Comparison of ENCODE assay signal across 1 cellular context in genomic region chr4:87006531-87007344, GRCh38.
TF ChIP-seq lines count a peak whose summit lies in the region.

No MANE protein-coding gene starts in this region.

TF ChIP-seq in K562, 482 proteins besides CTCF, POLR2A, EP300 and RAD21 (continued from another document and continues in another):
- TF ChIP-seq ZNF175 (CRISPR knock-in tag; IDR thresholded peaks at IDR 0.05; ENCODE audit: low read depth) (peak; percentile 63; the same call in 1 of the 2 replicates), ZNF12 (CRISPR knock-in tag; IDR thresholded peaks at IDR 0.05) (no peak), POLR2H (tag; IDR thresholded peaks at IDR 0.05; ENCODE audit: low read depth) (peak; percentile 98), ZHX1 (conservative IDR thresholded peaks at IDR 0.05; ENCODE audit: low read length) (no peak), CREBBP (IDR thresholded peaks at IDR 0.05; ENCODE audit: low read depth, low read length) (no peak), RNF219 (CRISPR knock-in tag; IDR thresholded peaks at IDR 0.05) (no peak), NFATC3 (IDR thresholded peaks at IDR 0.05) (no peak), CHD1 (IDR thresholded peaks at IDR 0.05; ENCODE audit: low read length) (peak; percentile 36), GATAD2A (IDR thresholded peaks at IDR 0.05) (0 out of 2 replicates have a peak, but pooled peaks have one; percentile 24), ZNF23 (CRISPR knock-in tag; IDR thresholded peaks at IDR 0.05) (no peak), ZNF764 (CRISPR knock-in tag; IDR thresholded peaks at IDR 0.05; ENCODE audit: low read depth) (no peak), SP1 (CRISPR knock-in tag; IDR thresholded peaks at IDR 0.05) (peak; percentile 84), ZNF436 (CRISPR knock-in tag; IDR thresholded peaks at IDR 0.05) (0 out of 2 replicates have a peak, but pooled peaks have one; percentile 29), SFPQ (IDR thresholded peaks at IDR 0.05; ENCODE audit: low read depth, low read length) (no peak), CREB3 (tag; conservative IDR thresholded peaks at IDR 0.05; ENCODE audit: low read depth) (no peak), ZNF224 (CRISPR knock-in tag; IDR thresholded peaks at IDR 0.05) (no peak), ZBTB26 (CRISPR knock-in tag; IDR thresholded peaks at IDR 0.05) (no peak), E2F1 (CRISPR knock-in tag; IDR thresholded peaks at IDR 0.05) (peak; percentile 66; the same call in 1 of the 2 replicates), MYC (IDR thresholded peaks at IDR 0.05; ENCODE audit: low read depth, low read length) (no peak; the same call in none of the 2 replicates), MYC (CRISPR knock-in tag; IDR thresholded peaks at IDR 0.05; ENCODE audit: borderline replicate concordance, low read depth) (peak; percentile 54; the same call in 1 of the 2 replicates), GATAD2B (IDR thresholded peaks at IDR 0.05; ENCODE audit: borderline replicate concordance) (0 out of 2 replicates have a peak, but pooled peaks have one; percentile 13), UBTF (IDR thresholded peaks at IDR 0.05; ENCODE audit: borderline replicate concordance in 1 of 2, low read depth in 2 of 2, low read length in 2 of 2) (peak; percentile 92 to 97; a peak in 3 of 4 replicates), PRDM10 (IDR thresholded peaks at IDR 0.05; ENCODE audit: partially characterized antibody) (peak; percentile 100), C11orf30 (IDR thresholded peaks at IDR 0.05; ENCODE audit: low read depth) (no peak), RBM25 (IDR thresholded peaks at IDR 0.05; ENCODE audit: low read depth, low read length, severe bottlenecking) (peak; percentile 27), FOXK2 (conservative IDR thresholded peaks at IDR 0.05 in 1 of 2, IDR thresholded peaks at IDR 0.05 in 1 of 2; ENCODE audit: low read depth in 2 of 2) (peak in 1 of 2 experiments; percentile 99; a peak in 2 of 4 replicates), SAFB2 (IDR thresholded peaks at IDR 0.05; ENCODE audit: borderline replicate concordance, low read depth, low read length, severe bottlenecking) (no peak), AFF4 (CRISPR knock-in tag; IDR thresholded peaks at IDR 0.05) (peak; percentile 95), NR4A1 (CRISPR knock-in tag; IDR thresholded peaks at IDR 0.05) (no peak), NR4A1 (tag; IDR thresholded peaks at IDR 0.05) (no peak), CAMTA2 (CRISPR knock-in tag; conservative IDR thresholded peaks at IDR 0.05) (no peak), ZNF707 (CRISPR knock-in tag; conservative IDR thresholded peaks at IDR 0.05) (no peak), SIRT6 (IDR thresholded peaks at IDR 0.05; ENCODE audit: low read depth, low read length) (no peak), HNRNPL (IDR thresholded peaks at IDR 0.05; ENCODE audit: low read depth, low read length) (peak; percentile 86; the same call in 1 of the 2 replicates), MYNN (IDR thresholded peaks at IDR 0.05) (peak; percentile 39; the same call in 1 of the 2 replicates), MYNN (CRISPR knock-in tag; IDR thresholded peaks at IDR 0.05) (no peak), SRSF9 (IDR thresholded peaks at IDR 0.05; ENCODE audit: borderline replicate concordance, low read depth, low read length) (no peak), KAT2B (IDR thresholded peaks at IDR 0.05; ENCODE audit: low read depth, low read length) (no peak), KAT7 (CRISPR knock-in tag; IDR thresholded peaks at IDR 0.05; ENCODE audit: borderline replicate concordance) (peak; percentile 74), ZNF239 (CRISPR knock-in tag; IDR thresholded peaks at IDR 0.05) (no peak), PRMT5 (CRISPR knock-in tag; IDR thresholded peaks at IDR 0.05) (no peak), PTBP1 (IDR thresholded peaks at IDR 0.05; ENCODE audit: low read depth, low read length) (no peak), YBX1 (IDR thresholded peaks at IDR 0.05) (no peak)
